15 cellular contexts compared by ENCODE assay signal in genomic region chr1:151523331-151523730, GRCh38. TPM values are rescaled to one million over a fixed set of nuclear protein-coding genes. Genes with fewer than 3 reads are reported as not detected.
DNase-seq lines count a peak whose midpoint lies in the region; ATAC-seq and TF ChIP-seq lines count a peak whose summit lies in the region.
"Had no signal": no experiment of that assay in that cellular context is flagged by ENCODE, and none has a peak within 500 bp of the region (broad histone marks: within the 10 kb centered on the region; RNA-seq: fewer than 3 reads in every experiment).

No MANE protein-coding gene starts in this region.

- peaks cover 68% of the 10 kb centered on the region for H3K36me3 Mint-ChIP-seq in WTC11
- no peaks in the 10 kb centered on the region for H3K36me3 Mint-ChIP-seq in nephron progenitor cell (ENCODE audit: low read depth)

- no peak overlapping the region for H3K4me3 Mint-ChIP-seq in WTC11
- no peak overlapping the region for H3K4me3 Mint-ChIP-seq in nephron progenitor cell
- H3K4me3 Mint-ChIP-seq: B cell; CD4-positive, CD25-positive, alpha-beta regulatory T cell; CD8-positive, alpha-beta T cell; GM23338 had no signal

- POLR2A ChIA-PET in WTC11 (lab: Charles Lee), result no interaction called here

- no peak overlapping the region for H3K27ac Mint-ChIP-seq in WTC11
- peak overlapping the region; percentile 41 for H3K27ac Mint-ChIP-seq in nephron progenitor cell
- H3K27ac Mint-ChIP-seq: B cell; CD4-positive, CD25-positive, alpha-beta regulatory T cell; CD8-positive, alpha-beta T cell; GM23338 had no signal

- TF ChIP-seq CTCF in WTC11 (IDR thresholded peaks at IDR 0.05), result no peak
- TF ChIP-seq CTCF in nephron progenitor cell (IDR thresholded peaks at IDR 0.05), result no peak

- ATAC-seq in WTC11, result peak; percentile 52
- no peak for ATAC-seq in GM18861 (IDR thresholded peaks at IDR 0.05; ENCODE audit: unreplicated experiment)
- ATAC-seq in HG02938 (IDR thresholded peaks at IDR 0.05; ENCODE audit: unreplicated experiment), result no peak
- ATAC-seq: CD8-positive, alpha-beta T cell; GM12878; GM23338 had no signal

- peaks cover 13% of the 10 kb centered on the region for H3K4me1 Mint-ChIP-seq in WTC11
- H3K4me1 Mint-ChIP-seq in nephron progenitor cell, result peaks cover 30% of the 10 kb centered on the region
- H3K4me1 Mint-ChIP-seq: B cell had no signal

- DNase-seq in ELF-1 (ENCODE audit: low read depth, low spot score) (peak; percentile 80), WTC11 (ENCODE audit: low spot score) (no peak), nephron progenitor cell (no peak), NCI-H1417 treated with DMSO at 0.1 percent for 48 hours (lab: John Stamatoyannopoulos, UW) (no peak)
- DNase-seq: Caco-2; CD4-positive, CD25-positive, alpha-beta regulatory T cell; CD8-positive, alpha-beta T cell; DMS153; DND-41; GDM1 had no signal

- H3K27me3 Mint-ChIP-seq in WTC11 (ENCODE audit: low read depth), result no peaks in the 10 kb centered on the region
- H3K27me3 Mint-ChIP-seq in nephron progenitor cell (ENCODE audit: low read depth, poor library complexity), result peaks cover 3% of the 10 kb centered on the region
- H3K27me3 Mint-ChIP-seq: CD4-positive, CD25-positive, alpha-beta regulatory T cell had no signal

- CTCF ChIA-PET in WTC11 (lab: Charles Lee), result interaction anchor here (1.8 kb wide), 1 partner anchor 79 kb away, joined by 5 read pairs; no protein-coding TSS in a partner anchor

- H3K9me3 Mint-ChIP-seq in WTC11 (no peaks in the 10 kb centered on the region), nephron progenitor cell (no peaks in the 10 kb centered on the region)
- H3K9me3 Mint-ChIP-seq: CD4-positive, CD25-positive, alpha-beta regulatory T cell; CD8-positive, alpha-beta T cell; GM23338 had no signal

TF ChIP-seq in WTC11, 78 proteins besides CTCF, POLR2A, EP300 and RAD21 (continues in another document):
- TF ChIP-seq ZSCAN18 (CRISPR knock-in tag; IDR thresholded peaks at IDR 0.05), result no peak
- TF ChIP-seq TP53 (CRISPR knock-in tag; IDR thresholded peaks at IDR 0.05), result no peak
- no peak for TF ChIP-seq ZNF532 (CRISPR knock-in tag; IDR thresholded peaks at IDR 0.05; ENCODE audit: borderline replicate concordance)
- no peak for TF ChIP-seq STAT6 (CRISPR knock-in tag; conservative IDR thresholded peaks at IDR 0.05; ENCODE audit: low read depth)
- no peak for TF ChIP-seq ERG (CRISPR knock-in tag; IDR thresholded peaks at IDR 0.05)
- TF ChIP-seq FOXK1 (CRISPR knock-in tag; IDR thresholded peaks at IDR 0.05), result no peak
- no peak for TF ChIP-seq GRHL2 (CRISPR knock-in tag; IDR thresholded peaks at IDR 0.05; ENCODE audit: insufficient replicate concordance, severe bottlenecking)
- no peak for TF ChIP-seq OVOL2 (CRISPR knock-in tag; IDR thresholded peaks at IDR 0.05; ENCODE audit: borderline replicate concordance)
- TF ChIP-seq ZNF423 (CRISPR knock-in tag; IDR thresholded peaks at IDR 0.05), result no peak
- TF ChIP-seq IRF1 (CRISPR knock-in tag; IDR thresholded peaks at IDR 0.05), result no peak

RNA-seq across cellular contexts. Expression of gene CGN, which starts 12.1 kb away (rescaled TPM):
- total RNA-seq in WTC11 (2021), result 52.4 to 68.7 TPM (median 55.6 TPM) in 3 replicates

RNA-seq across cellular contexts. Expression of gene TUFT1, which starts 16.8 kb away (rescaled TPM):
- total RNA-seq in WTC11 (2021), result 7.7 to 8.6 TPM (median 7.9 TPM) in 3 replicates
